8 cellular contexts compared by ENCODE assay signal in the genomic region with DNA sequence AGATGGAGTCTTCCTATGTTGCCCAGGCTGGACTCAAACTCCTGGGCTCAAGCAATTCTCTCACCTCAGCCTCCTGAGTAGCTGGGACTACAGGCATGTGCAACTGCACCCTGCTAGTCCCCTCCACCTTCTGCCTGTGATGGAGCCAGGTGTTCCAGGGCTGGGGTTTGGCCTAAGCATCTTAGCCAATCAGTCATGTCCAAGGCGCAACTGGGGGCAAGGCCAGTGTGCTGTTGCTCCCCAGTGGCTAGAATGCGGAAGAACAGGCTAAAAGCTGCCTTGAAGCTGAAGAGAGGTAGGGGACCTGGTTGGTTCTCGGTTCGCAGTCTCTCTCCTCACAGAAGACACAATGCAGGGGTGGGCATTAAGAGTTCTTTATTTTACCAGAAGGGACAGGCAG. TPM values are rescaled to one million over a fixed set of nuclear protein-coding genes. Genes with fewer than 3 reads are reported as not detected.
DNase-seq lines count a peak whose midpoint lies in the region; ATAC-seq and TF ChIP-seq lines count a peak whose summit lies in the region.

No MANE protein-coding gene starts in this region.

- H3K79me2 ChIP-seq in HCT116 (ENCODE audit: insufficient read depth, low read length) = no peaks in the 10 kb centered on the region

- TF ChIP-seq POLR2A in HCT116 (IDR thresholded peaks at IDR 0.05; ENCODE audit: borderline replicate concordance, extremely low read depth, insufficient read depth, insufficient read length) = no peak

- H3K27ac ChIP-seq in HCT116 (ENCODE audit: low read depth, low read length) (no peak overlapping the region), RWPE2 (ENCODE audit: poor library complexity, severe bottlenecking) (peak overlapping the region; percentile 65)

- intact Hi-C loops in HCT116 (cut with micrococcal nuclease) = loop anchor here (1.0 kb wide), 2 partner anchors 116 to 152 kb away; no protein-coding TSS in a partner anchor

- H3K9ac ChIP-seq in HCT116 (ENCODE audit: low read length) = no peak overlapping the region

- RAD21 ChIA-PET in HCT116 (lab: Charles Lee; ENCODE audit: low non-redundant PET in 1 of 2, low total read pairs in 2 of 2, uncharacterized antibody in 2 of 2, unreplicated experiment in 2 of 2) = interaction anchor here (1.0 to 2.3 kb wide), 6 partner anchors 111 to 152 kb away, joined by 3 to 10 read pairs (median 6); partner anchors contain the start of genes NEK8 (in 1 of the 2) and TLCD1 (in 1 of the 2)

- H4K20me1 ChIP-seq in HCT116 (ENCODE audit: insufficient read depth) = no peaks in the 10 kb centered on the region

- BruUV-seq in HCT116 (replicated peaks; lab: Mats Ljungman, UMichigan) = no TSS peak

- H3K4me2 ChIP-seq in HCT116 (ENCODE audit: low read length) = no peak overlapping the region

- H3K27me3 ChIP-seq in BJ (ENCODE audit: control insufficient read depth, insufficient read depth, low read length) (no peaks in the 10 kb centered on the region), HCT116 (ENCODE audit: insufficient read depth, low read length) (no peaks in the 10 kb centered on the region), RWPE2 (ENCODE audit: insufficient read depth, poor library complexity, severe bottlenecking) (no peaks in the 10 kb centered on the region)

- H3K9me3 ChIP-seq in HCT116 (ENCODE audit: control insufficient read depth in 1 of 2, insufficient read depth in 1 of 2, low read depth in 1 of 2, low read length in 2 of 2) (no peaks in the 10 kb centered on the region), RWPE2 (ENCODE audit: severe bottlenecking) (no peaks in the 10 kb centered on the region)

- H3K4me3 ChIP-seq in BJ (ENCODE audit: low read depth, low read length) (no peak overlapping the region), HCT116 (replicated peaks in 1 of 2; ENCODE audit: low read depth in 1 of 2, low read length in 2 of 2) (no peak overlapping the region), RWPE2 (ENCODE audit: severe bottlenecking) (no peak overlapping the region)

- ATAC-seq in HCT116 (peak; percentile 99), RWPE2 (ENCODE audit: low read depth) (peak; percentile 75), GM21737 (IDR thresholded peaks at IDR 0.05; ENCODE audit: unreplicated experiment) (no peak), HG02678 (IDR thresholded peaks at IDR 0.05; ENCODE audit: unreplicated experiment) (no peak)

- no peaks in the 10 kb centered on the region; a peak in 1 of 4 replicates for H3K4me1 ChIP-seq in HCT116 (ENCODE audit: control insufficient read depth in 1 of 2, insufficient read depth in 2 of 2, low read length in 2 of 2)
- H3K4me1 ChIP-seq in RWPE2 (ENCODE audit: insufficient read depth, poor library complexity, severe bottlenecking) = peaks cover 23% of the 10 kb centered on the region

- H3K36me3 ChIP-seq in BJ (ENCODE audit: control insufficient read depth, insufficient read depth, low read length) (peaks cover 39% of the 10 kb centered on the region), HCT116 (ENCODE audit: control insufficient read depth in 1 of 2, insufficient read depth in 2 of 2, low read length in 2 of 2) (peaks cover 0 to 5% of the 10 kb centered on the region in 2 experiments; a peak in 1 of 4 replicates), RWPE2 (ENCODE audit: low read depth) (peaks cover 38% of the 10 kb centered on the region)

- no peaks in the 10 kb centered on the region for H3K9me2 ChIP-seq in HCT116 (ENCODE audit: insufficient read depth)

- peak; percentile 59 for TF ChIP-seq CTCF in BJ (IDR thresholded peaks at IDR 0.05; ENCODE audit: insufficient read depth, low read depth, low read length)
- TF ChIP-seq CTCF in HCT116 (IDR thresholded peaks at IDR 0.05 in 2 of 3, conservative IDR thresholded peaks at IDR 0.05 in 1 of 3; ENCODE audit: borderline replicate concordance in 1 of 3, insufficient read depth in 1 of 3, low read depth in 2 of 3, low read length in 2 of 3) = peak; percentile 71 to 87 (median 76)
- TF ChIP-seq CTCF in RWPE2 (IDR thresholded peaks at IDR 0.05; ENCODE audit: poor library complexity, severe bottlenecking) = peak; percentile 78

- DNase-seq in BJ (ENCODE audit: low read depth) = no peak
- DNase-seq in HCT116 (ENCODE audit: low read depth, low spot score) = peak; percentile 67
- DNase-seq in RWPE2 (ENCODE audit: low spot score) = no peak
- peak; percentile 34 for DNase-seq in germinal center (ENCODE audit: low spot score)
- DNase-seq in superior temporal gyrus (ENCODE audit: extremely low spot score) = no peak
- DNase-seq in cerebellum (ENCODE audit: low spot score) = no peak

- CTCF ChIA-PET in BJ (lab: Yijun Ruan, JAX) (interaction anchor here (0.6 to 2.4 kb wide), 9 partner anchors 12 to 153 kb away, joined by 3 to 17 read pairs (median 3); partner anchors contain the start of gene TLCD1), HCT116 (lab: Charles Lee) (interaction anchor here (0.5 to 2.4 kb wide), 6 partner anchors 14 to 151 kb away, joined by 3 to 57 read pairs (median 6); partner anchors contain the start of genes NEK8 and TLCD1)

- POLR2A ChIA-PET in BJ (lab: Charles Lee) = no interaction called here
- POLR2A ChIA-PET in HCT116 (lab: Charles Lee) = interaction anchor here (0.6 to 1.2 kb wide), 5 partner anchors 19 to 154 kb away, joined by 3 to 5 read pairs (median 3); partner anchors contain the start of genes FAM222B and NEK8

- TF ChIP-seq RAD21 in HCT116 (IDR thresholded peaks at IDR 0.05; ENCODE audit: low read depth) = peak; percentile 92

- H2AFZ ChIP-seq in HCT116 (ENCODE audit: low read depth, low read length, poor library complexity, severe bottlenecking) = no peak overlapping the region

TF ChIP-seq in HCT116, 20 proteins besides CTCF, POLR2A, EP300 and RAD21:
- TF ChIP-seq ZBTB33 (IDR thresholded peaks at IDR 0.05; ENCODE audit: extremely low read depth, insufficient replicate concordance, low read length) (no peak), TCF7L2 (IDR thresholded peaks at IDR 0.05; ENCODE audit: borderline replicate concordance, extremely low read depth, insufficient read depth, insufficient read length) (no peak)

RNA-seq across cellular contexts. Expression of gene FLOT2, which starts 18.6 kb away (rescaled TPM):
- polyA plus RNA-seq in BJ (2011; rRNA removed) = 62.2 and 86.0 TPM in 2 replicates
- polyA minus RNA-seq in BJ (2011; rRNA and poly(A)+ RNA removed) = 51.7 and 63.2 TPM in 2 replicates
- total RNA-seq in HCT116 (2021; ENCODE audit: unreplicated experiment) (98.1 TPM), cerebellum (23.5 TPM)
- 58.9 and 59.8 TPM in 2 replicates for polyA plus RNA-seq in HCT116 (2012)

RNA-seq across cellular contexts. Expression of gene DHRS13, which starts 23.9 kb away (rescaled TPM):
- 2.1 and 2.8 TPM in 2 replicates for polyA plus RNA-seq in BJ (2011; rRNA removed)
- 1.2 and 1.9 TPM in 2 replicates for polyA minus RNA-seq in BJ (2011; rRNA and poly(A)+ RNA removed)
- 13.5 TPM for total RNA-seq in HCT116 (2021; ENCODE audit: unreplicated experiment)
- 5.6 and 7.3 TPM in 2 replicates for polyA plus RNA-seq in HCT116 (2012)
- total RNA-seq in cerebellum = 25.0 TPM

RNA-seq across cellular contexts. Expression of gene ERAL1, which starts 24.2 kb away (rescaled TPM):
- polyA plus RNA-seq in BJ (2011; rRNA removed) = 57.2 and 84.1 TPM in 2 replicates
- 35.9 and 64.5 TPM in 2 replicates for polyA minus RNA-seq in BJ (2011; rRNA and poly(A)+ RNA removed)
- 52.0 TPM for total RNA-seq in HCT116 (2021; ENCODE audit: unreplicated experiment)
- polyA plus RNA-seq in HCT116 (2012) = 48.8 and 59.9 TPM in 2 replicates
- 28.8 TPM for total RNA-seq in cerebellum

RNA-seq across cellular contexts. Expression of gene FAM222B, which starts 36.4 kb away (rescaled TPM):
- polyA plus RNA-seq in BJ (2011; rRNA removed) = 4.4 and 5.2 TPM in 2 replicates
- polyA minus RNA-seq in BJ (2011; rRNA and poly(A)+ RNA removed) = 6.4 and 7.9 TPM in 2 replicates
- total RNA-seq in HCT116 (2021; ENCODE audit: unreplicated experiment) = 22.7 TPM
- polyA plus RNA-seq in HCT116 (2012) = 14.8 and 15.0 TPM in 2 replicates
- 12.2 TPM for total RNA-seq in cerebellum

Comparison
In these comparisons a context has a peak if more than half of its experiments do, and no peak if none do; other contexts are left out.
1. DNase-seq: peak in HCT116 (single experiment) and germinal center (single experiment); none in BJ (single experiment), RWPE2 (single experiment), superior temporal gyrus (single experiment) and cerebellum (single experiment).
2. ATAC-seq: peak in HCT116 (single experiment) and RWPE2 (single experiment); none in GM21737 (single experiment) and HG02678 (single experiment).
3. Peak in every context shown above with its lines, with median percentiles within 50 percentile points of each other: CTCF ChIP-seq.